ENCODE assay signal across 24 cellular contexts in the genomic region with DNA sequence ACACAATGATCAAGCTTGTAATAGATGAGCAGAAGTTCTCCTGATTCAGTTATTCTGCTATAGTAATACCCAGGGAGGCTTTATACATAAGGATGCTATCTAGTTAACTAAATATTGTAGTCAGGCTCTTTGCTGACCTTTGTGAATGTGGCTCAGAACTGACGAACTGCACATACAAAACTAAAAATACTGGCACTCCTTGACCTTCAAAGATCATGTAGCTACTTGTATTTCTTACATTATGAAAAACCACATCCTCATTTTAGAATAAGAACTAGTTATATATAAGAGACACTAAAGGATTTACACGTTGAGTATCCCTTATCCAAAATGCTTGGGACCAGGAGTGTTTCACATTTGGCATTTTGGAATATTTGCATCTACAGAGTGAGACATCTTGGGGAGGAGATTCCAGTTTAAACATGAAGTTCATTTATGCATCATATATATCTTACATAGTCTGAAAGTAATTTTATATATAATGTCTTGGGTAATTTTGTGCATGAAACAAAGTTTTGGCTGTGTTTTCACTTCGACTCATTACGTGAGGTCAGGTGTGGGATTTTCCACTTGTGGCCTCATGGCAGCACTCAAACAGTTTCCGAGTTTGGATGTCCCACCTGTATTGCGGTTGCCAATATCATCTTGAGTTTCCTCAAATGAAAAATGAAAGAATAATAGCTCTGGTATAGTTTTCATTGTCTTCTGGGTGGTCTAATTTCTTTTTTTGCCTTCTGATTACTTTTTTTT. TPM values are rescaled to one million over a fixed set of nuclear protein-coding genes. Genes with fewer than 3 reads are reported as not detected.
DNase-seq lines count a peak whose midpoint lies in the region; ATAC-seq and TF ChIP-seq lines count a peak whose summit lies in the region.
"Had no signal": no experiment of that assay in that cellular context is flagged by ENCODE, and none has a peak within 500 bp of the region (broad histone marks: within the 10 kb centered on the region; RNA-seq: fewer than 3 reads in every experiment).

No MANE protein-coding gene starts in this region.

- no peaks in the 10 kb centered on the region for H3K9me2 ChIP-seq in MM.1S (replicated peaks; ENCODE audit: insufficient read depth, low read length)
- H3K9me2 ChIP-seq: SK-N-SH had no signal

- H3K79me2 ChIP-seq in MM.1S (ENCODE audit: low read length), result no peaks in the 10 kb centered on the region

- DNase-seq in MM.1S, result peak; percentile 93
- DNase-seq in uterus, result no peak
- no peak for DNase-seq in esophagus muscularis mucosa (ENCODE audit: extremely low spot score)
- no peak for DNase-seq in GDM1 (lab: John Stamatoyannopoulos, UW)
- no peak for DNase-seq in globus pallidus (ENCODE audit: low spot score)
- DNase-seq: C1 segment of cervical spinal cord; CD4-positive, alpha-beta memory T cell; COR-L47; DMS53; NCI-H1105 treated with DMSO at 0.1 percent for 48 hours; NCI-H146; NCI-H1930; NCI-H2107; NCI-H524; NCI-H774; NK-92 treated with Interleukin-12 subunit alpha and Interleukin-12 subunit beta, amount 100 ng/mL, for 24 hours; PC-3; SK-N-SH; T-helper 17 cell had no signal

- ATAC-seq in GM19395 (IDR thresholded peaks at IDR 0.05; ENCODE audit: unreplicated experiment), result peak; percentile 50
- ATAC-seq in HG02798 (IDR thresholded peaks at IDR 0.05; ENCODE audit: poor library complexity, unreplicated experiment), result peak; percentile 60
- ATAC-seq: HepG2, PC-3, T-helper 17 cell had no signal

- peak overlapping the region; percentile 58 for H3K9ac ChIP-seq in MM.1S (ENCODE audit: low read length)
- H3K9ac ChIP-seq: SK-N-SH had no signal

- TF ChIP-seq CTCF in MM.1S (IDR thresholded peaks at IDR 0.05; ENCODE audit: low read length) (no peak), uterus (IDR thresholded peaks at IDR 0.05) (no peak), esophagus muscularis mucosa (IDR thresholded peaks at IDR 0.05) (no peak)

- H3K4me2 ChIP-seq in MM.1S (ENCODE audit: low read depth, low read length), result peak overlapping the region; percentile 81
- H3K4me2 ChIP-seq: SK-N-SH had no signal

- peaks cover 28% of the 10 kb centered on the region for H3F3A ChIP-seq in MM.1S (ENCODE audit: insufficient read depth, low read length)

- no peaks in the 10 kb centered on the region for H3K36me3 ChIP-seq in MM.1S (replicated peaks; ENCODE audit: insufficient read depth, low read length)
- H3K36me3 ChIP-seq in uterus, result no peaks in the 10 kb centered on the region
- no peaks in the 10 kb centered on the region for H3K36me3 ChIP-seq in esophagus muscularis mucosa

- WGBS in esophagus muscularis mucosa, result 80% methylated on average over 6 of the region's 6 CpGs

- TF ChIP-seq POLR2A in uterus (IDR thresholded peaks at IDR 0.05) (no peak), esophagus muscularis mucosa (IDR thresholded peaks at IDR 0.05; ENCODE audit: low read depth) (no peak)

- TF ChIP-seq EP300 in esophagus muscularis mucosa (IDR thresholded peaks at IDR 0.05), result no peak

- no peaks in the 10 kb centered on the region for H3K9me3 ChIP-seq in MM.1S (replicated peaks; ENCODE audit: insufficient read depth, low read length)
- H3K9me3 ChIP-seq in uterus, result no peaks in the 10 kb centered on the region
- H3K9me3 ChIP-seq in esophagus muscularis mucosa, result no peaks in the 10 kb centered on the region
- H3K9me3 ChIP-seq: SK-N-SH had no signal

- H4K20me1 ChIP-seq in MM.1S (ENCODE audit: insufficient read depth, low read length), result no peaks in the 10 kb centered on the region

- H3K4me1 ChIP-seq in MM.1S (ENCODE audit: low read length) (peaks cover 44% of the 10 kb centered on the region), uterus (no peaks in the 10 kb centered on the region), esophagus muscularis mucosa (peaks cover 0 to 18% (median 15%) of the 10 kb centered on the region in 4 donors)

- H2AFZ ChIP-seq in MM.1S (ENCODE audit: low read length), result peak overlapping the region; percentile 3

- H3K4me3 ChIP-seq in MM.1S (ENCODE audit: low read length) (peak overlapping the region; percentile 57), uterus (no peak overlapping the region), esophagus muscularis mucosa (no peak overlapping the region)

- intact Hi-C loops in uterus (cut with DNase I; ENCODE audit: low total_unique reads), result no loop called here
- intact Hi-C loops in esophagus muscularis mucosa (cut with DNase I), result no loop called here

- H3K27ac ChIP-seq in MM.1S (ENCODE audit: low read length) (peak overlapping the region; percentile 91), uterus (no peak overlapping the region), esophagus muscularis mucosa (replicated peaks in 1 of 4) (no peak overlapping the region)

- H3K27me3 ChIP-seq in MM.1S (replicated peaks; ENCODE audit: insufficient read depth, low read length) (no peaks in the 10 kb centered on the region), uterus (no peaks in the 10 kb centered on the region), esophagus muscularis mucosa (no peaks in the 10 kb centered on the region)

RNA-seq across cellular contexts. Expression of gene FBXL7, which starts 58.4 kb away (rescaled TPM):
- 10 to 100 TPM in 3 of 4 donors, 1 to 10 TPM in 1; 6.5 to 37.0 (median 19.7) TPM for total RNA-seq in uterus
- total RNA-seq in esophagus muscularis mucosa, result 10 to 100 TPM; 25.7 to 37.7 (median 27.6) TPM
- total RNA-seq: CD4-positive, alpha-beta memory T cell; G401; MCF 10A; T-helper 17 cell had no signal
